18 cellular contexts compared by ENCODE assay signal in genomic region chr6:20096506-20096905, GRCh38.
"Had no signal": no experiment of that assay in that cellular context is flagged by ENCODE, and none has a peak within 500 bp of the region (broad histone marks: within the 10 kb centered on the region; RNA-seq: fewer than 3 reads in every experiment).

No MANE protein-coding gene starts in this region.

- H3K27ac ChIP-seq: breast epithelium, epithelial cell of prostate, left ventricle myocardium inferior, stomach, transverse colon, vagina had no signal

- H3K4me3 Mint-ChIP-seq: activated B cell treated with CpG ODN at 0.5 μM for 24 hours; activated CD4-positive, alpha-beta T cell treated with anti-CD3 and anti-CD28 coated beads, Interleukin-2, amount 10 ng/mL, durations not matched to agents 7 days and 5 days; activated naive CD8-positive, alpha-beta T cell treated with anti-CD3 and anti-CD28 coated beads, Interleukin-2, amount 10 ng/mL, durations not matched to agents 7 days and 5 days; natural killer cell treated with Interleukin-12 subunit alpha and Interleukin-12 subunit beta and Interleukin-15 and Interleukin-18, amount 100 ng/mL, for 72 hours had no signal

- H3K36me3 Mint-ChIP-seq: natural killer cell treated with Interleukin-12 subunit alpha and Interleukin-12 subunit beta and Interleukin-15 and Interleukin-18, amount 100 ng/mL, for 72 hours had no signal

- H3K27ac Mint-ChIP-seq: activated B cell treated with CpG ODN at 0.5 μM for 24 hours; activated CD4-positive, alpha-beta T cell treated with anti-CD3 and anti-CD28 coated beads, Interleukin-2, amount 10 ng/mL, durations not matched to agents 7 days and 5 days; activated naive CD8-positive, alpha-beta T cell treated with anti-CD3 and anti-CD28 coated beads, Interleukin-2, amount 10 ng/mL, durations not matched to agents 7 days and 5 days; natural killer cell treated with Interleukin-12 subunit alpha and Interleukin-12 subunit beta and Interleukin-15 and Interleukin-18, amount 100 ng/mL, for 72 hours had no signal

- H3K4me3 ChIP-seq: breast epithelium, left ventricle myocardium inferior, sigmoid colon, stomach, transverse colon, vagina had no signal

- H3K27me3 Mint-ChIP-seq: activated B cell treated with CpG ODN at 0.5 μM for 24 hours; activated CD4-positive, alpha-beta T cell treated with anti-CD3 and anti-CD28 coated beads, Interleukin-2, amount 10 ng/mL, durations not matched to agents 7 days and 5 days; activated naive CD8-positive, alpha-beta T cell treated with anti-CD3 and anti-CD28 coated beads, Interleukin-2, amount 10 ng/mL, durations not matched to agents 7 days and 5 days; natural killer cell treated with Interleukin-12 subunit alpha and Interleukin-12 subunit beta and Interleukin-15 and Interleukin-18, amount 100 ng/mL, for 72 hours had no signal

- DNase-seq: activated B cell treated with CpG ODN at 0.5 μM for 24 hours; activated CD4-positive, alpha-beta T cell treated with anti-CD3 and anti-CD28 coated beads, Interleukin-2, amount 10 ng/mL, durations not matched to agents 7 days and 5 days; activated CD8-positive, alpha-beta memory T cell treated with anti-CD3 and anti-CD28 coated beads for 24 hours; activated naive CD4-positive, alpha-beta T cell; activated naive CD8-positive, alpha-beta T cell treated with anti-CD3 and anti-CD28 coated beads, Interleukin-2, amount 10 ng/mL, durations not matched to agents 7 days and 5 days; aorta; dermis blood vessel endothelial cell; foreskin melanocyte; left ventricle myocardium inferior; mesenchymal stem cell; sigmoid colon; stimulated activated CD4-positive, alpha-beta T cell treated with anti-CD3 and anti-CD28 coated beads, Interleukin-1b, Interleukin-23, amount 100 ng/mL, for 48 hours; stomach; transverse colon had no signal

- H3K9me3 Mint-ChIP-seq: activated B cell treated with CpG ODN at 0.5 μM for 24 hours; activated CD4-positive, alpha-beta T cell treated with anti-CD3 and anti-CD28 coated beads, Interleukin-2, amount 10 ng/mL, durations not matched to agents 7 days and 5 days; activated naive CD8-positive, alpha-beta T cell treated with anti-CD3 and anti-CD28 coated beads, Interleukin-2, amount 10 ng/mL, durations not matched to agents 7 days and 5 days; natural killer cell treated with Interleukin-12 subunit alpha and Interleukin-12 subunit beta and Interleukin-15 and Interleukin-18, amount 100 ng/mL, for 72 hours had no signal

- H3K36me3 ChIP-seq: breast epithelium had no signal

- H3K4me1 ChIP-seq: breast epithelium, vagina had no signal

- H3K9me3 ChIP-seq: breast epithelium, left ventricle myocardium inferior, sigmoid colon, stomach, transverse colon, vagina had no signal

- ATAC-seq: natural killer cell treated with Interleukin-12 subunit alpha and Interleukin-12 subunit beta and Interleukin-15 and Interleukin-18, amount 100 ng/mL, for 72 hours had no signal

- H3K4me1 Mint-ChIP-seq: activated B cell treated with CpG ODN at 0.5 μM for 24 hours; activated CD4-positive, alpha-beta T cell treated with anti-CD3 and anti-CD28 coated beads, Interleukin-2, amount 10 ng/mL, durations not matched to agents 7 days and 5 days; activated naive CD8-positive, alpha-beta T cell treated with anti-CD3 and anti-CD28 coated beads, Interleukin-2, amount 10 ng/mL, durations not matched to agents 7 days and 5 days had no signal

- H3K27me3 ChIP-seq: breast epithelium, sigmoid colon, stomach, transverse colon, vagina had no signal
